Comparison of ENCODE assay signal across 28 cellular contexts in genomic region chr12:65590318-65590717, GRCh38.
"Had no signal": no experiment of that assay in that cellular context is flagged by ENCODE, and none has a peak within 500 bp of the region (broad histone marks: within the 10 kb centered on the region; RNA-seq: fewer than 3 reads in every experiment).

No MANE protein-coding gene starts in this region.

- H3K36me3 ChIP-seq: breast epithelium, esophagus muscularis mucosa, heart right ventricle, left ventricle myocardium inferior, pancreas, sigmoid colon, stomach, thyroid gland had no signal

- H3K27me3 ChIP-seq: breast epithelium, foreskin keratinocyte, heart right ventricle, pancreas, thyroid gland had no signal

- H3K4me1 Mint-ChIP-seq: stimulated activated naive B cell treated with anti-CD40 and anti-IgM and Interleukin-4, amounts not matched to agents 10 μg/mL and 1 μg/mL and 100 μg/mL, for 72 hours had no signal

- H3K4me2 ChIP-seq: smooth muscle cell had no signal

- ATAC-seq: activated CD4-positive, CD25-positive, alpha-beta regulatory T cell treated with anti-CD3 and anti-CD28 coated beads, Interleukin-2, amount 50 U/mL, for 24 hours; activated naive CD4-positive, alpha-beta T cell treated with anti-CD3 and anti-CD28 coated beads, Interleukin-2, amount 50 U/mL, for 72 hours; activated T-cell treated with anti-CD3 and anti-CD28 coated beads, Interleukin-2, amount 50 U/mL, for 72 hours; foreskin keratinocyte; heart right ventricle; mucosa of descending colon; pancreas; psoas muscle; stimulated activated naive B cell treated with anti-CD40 and anti-IgM and Interleukin-4, amounts not matched to agents 10 μg/mL and 1 μg/mL and 100 μg/mL, for 72 hours had no signal

- H3K36me3 Mint-ChIP-seq: activated naive CD4-positive, alpha-beta T cell treated with anti-CD3 and anti-CD28 coated beads, Interleukin-2, amount 50 U/mL, for 72 hours; stimulated activated naive B cell treated with anti-CD40 and anti-IgM and Interleukin-4, amounts not matched to agents 10 μg/mL and 1 μg/mL and 100 μg/mL, for 72 hours had no signal

- H3K27ac Mint-ChIP-seq: activated naive CD4-positive, alpha-beta T cell treated with anti-CD3 and anti-CD28 coated beads, Interleukin-2, amount 50 U/mL, for 72 hours; activated T-cell treated with anti-CD3 and anti-CD28 coated beads, Interleukin-2, amount 50 U/mL, for 72 hours; stimulated activated naive B cell treated with anti-CD40 and anti-IgM and Interleukin-4, amounts not matched to agents 10 μg/mL and 1 μg/mL and 100 μg/mL, for 72 hours had no signal

- H3K4me3 Mint-ChIP-seq: activated T-cell treated with anti-CD3 and anti-CD28 coated beads, Interleukin-2, amount 50 U/mL, for 72 hours; stimulated activated naive B cell treated with anti-CD40 and anti-IgM and Interleukin-4, amounts not matched to agents 10 μg/mL and 1 μg/mL and 100 μg/mL, for 72 hours had no signal

- H3K27ac ChIP-seq: breast epithelium, esophagus muscularis mucosa, foreskin keratinocyte, heart right ventricle, left ventricle myocardium inferior, pancreas, psoas muscle, sigmoid colon, stomach, thyroid gland had no signal

- DNase-seq: activated CD4-positive, alpha-beta T cell treated with anti-CD3 and anti-CD28 coated beads, Interleukin-2, amount 50 U/mL, for 1 hour; activated naive CD4-positive, alpha-beta T cell; activated T-cell treated with anti-CD3 and anti-CD28 coated beads for 4 hours; activated T-cell treated with anti-CD3 and anti-CD28 coated beads, Interleukin-2, amount 50 U/mL, for 72 hours; central memory CD4-positive, alpha-beta T cell; dermis blood vessel endothelial cell; effector CD4-positive, alpha-beta T cell; foreskin keratinocyte; heart right ventricle; kidney glomerular epithelial cell; left ventricle myocardium inferior; mucosa of descending colon; pancreas; psoas muscle; sigmoid colon; stimulated activated CD4-positive, alpha-beta T cell treated with anti-CD3 and anti-CD28 coated beads, Interleukin-1b, Interleukin-23, amount 100 ng/mL, for 48 hours; stimulated activated CD4-positive, alpha-beta T cell treated with anti-CD3 and anti-CD28 coated beads, Interleukin-4, amount 100 ng/mL, for 4 hours; stimulated activated CD8-positive, alpha-beta memory T cell treated with anti-CD3 and anti-CD28 coated beads, Interleukin-4, amount 100 ng/mL, for 48 hours; stimulated activated naive B cell treated with anti-CD40 and anti-IgM and Interleukin-4, amounts not matched to agents 10 μg/mL and 1 μg/mL and 100 μg/mL, for 72 hours; stomach; T-helper 1 cell; thyroid gland had no signal

- H3K9me3 Mint-ChIP-seq: activated naive CD4-positive, alpha-beta T cell treated with anti-CD3 and anti-CD28 coated beads, Interleukin-2, amount 50 U/mL, for 72 hours; activated T-cell treated with anti-CD3 and anti-CD28 coated beads, Interleukin-2, amount 50 U/mL, for 72 hours; stimulated activated naive B cell treated with anti-CD40 and anti-IgM and Interleukin-4, amounts not matched to agents 10 μg/mL and 1 μg/mL and 100 μg/mL, for 72 hours had no signal

- H3K4me3 ChIP-seq: breast epithelium, esophagus muscularis mucosa, heart right ventricle, left ventricle myocardium inferior, lung, mucosa of descending colon, pancreas, psoas muscle, sigmoid colon, smooth muscle cell, stomach, thyroid gland had no signal

- H3K9me3 ChIP-seq: breast epithelium, esophagus muscularis mucosa, heart right ventricle, left ventricle myocardium inferior, mucosa of descending colon, pancreas, psoas muscle, sigmoid colon, stomach, thyroid gland had no signal

- H3K4me1 ChIP-seq: breast epithelium, esophagus muscularis mucosa, pancreas, psoas muscle, sigmoid colon, stomach, thyroid gland had no signal
